Comparison of ENCODE assay signal across 22 cellular contexts in genomic region chr20:63456429-63457284, GRCh38. TPM values are rescaled to one million over a fixed set of nuclear protein-coding genes. Genes with fewer than 3 reads are reported as not detected.
DNase-seq lines count a peak whose midpoint lies in the region; ATAC-seq, FAIRE-seq and TF ChIP-seq lines count a peak whose summit lies in the region.
"Had no signal": no experiment of that assay in that cellular context is flagged by ENCODE, and none has a peak within 500 bp of the region (broad histone marks: within the 10 kb centered on the region; RNA-seq: fewer than 3 reads in every experiment).

No MANE protein-coding gene starts in this region.

- H3K4me3 ChIP-seq in SK-N-SH (ENCODE audit: low read depth in 2 of 2, low read length in 1 of 2): no peak overlapping the region; a peak in 1 of 4 replicates
- H3K4me3 ChIP-seq: GM12878 had no signal

- peak; percentile 31; the same call in 1 of the 2 replicates for TF ChIP-seq RAD21 in SK-N-SH (IDR thresholded peaks at IDR 0.05; ENCODE audit: low read length)

- H2AFZ ChIP-seq in SK-N-SH (ENCODE audit: low read depth): no peak overlapping the region

- no peaks in the 10 kb centered on the region for H3F3A ChIP-seq in SK-N-SH (replicated peaks; ENCODE audit: insufficient read depth)

- no peaks in the 10 kb centered on the region; the same call in 1 of the 2 replicates for H3K27me3 ChIP-seq in SK-N-SH (ENCODE audit: insufficient read depth)

- H3K4me2 ChIP-seq in SK-N-SH: no peak overlapping the region

- POLR2A ChIA-PET in SK-N-SH (lab: Yijun Ruan, JAX): interaction anchor here (0.6 to 1.7 kb wide), 8 partner anchors 13 to 81 kb away, joined by 3 to 6 read pairs (median 4); partner anchors contain the start of gene KCNQ2

- H3K9me2 ChIP-seq in SK-N-SH: no peaks in the 10 kb centered on the region

- H3K9me3 ChIP-seq in SK-N-SH: no peaks in the 10 kb centered on the region

- peaks cover 9 to 96% of the 10 kb centered on the region in 2 experiments; a peak in 2 of 4 replicates for H3K4me1 ChIP-seq in SK-N-SH (ENCODE audit: control insufficient read depth in 1 of 2, insufficient read depth in 2 of 2, low read depth in 1 of 2, low read length in 1 of 2)

- no peak overlapping the region for H3K9ac ChIP-seq in SK-N-SH

- peak; percentile 56 for FAIRE-seq in urothelium cell line (lab: Jason Lieb, UNC)
- FAIRE-seq: GM12878 had no signal

- intact Hi-C loops in Right ventricle myocardium inferior (cut with DNase I): no loop called here

- no peaks in the 10 kb centered on the region for H3K79me2 ChIP-seq in SK-N-SH (ENCODE audit: insufficient read depth)

- H4K20me1 ChIP-seq in SK-N-SH (ENCODE audit: insufficient read depth): no peaks in the 10 kb centered on the region

- H3K36me3 ChIP-seq in SK-N-SH (replicated peaks in 1 of 2; ENCODE audit: control insufficient read depth in 1 of 2, insufficient read depth in 2 of 2, low read length in 1 of 2): no peaks in the 10 kb centered on the region

- WGBS in SK-N-SH (ENCODE audit: low lambda C conversion rate): 35% methylated on average over 15 of the region's 40 CpGs

- H3K27ac ChIP-seq in SK-N-SH (ENCODE audit: low read depth in 2 of 2, low read length in 1 of 2): peak overlapping the region in 1 of 2 experiments; percentile 99; a peak in 2 of 4 replicates
- H3K27ac ChIP-seq: epithelial cell of prostate had no signal

- TF ChIP-seq CTCF in SK-N-SH (IDR thresholded peaks at IDR 0.05): no peak

- peak; percentile 81 for ATAC-seq in Right ventricle myocardium inferior
- ATAC-seq in HG02970 (IDR thresholded peaks at IDR 0.05; ENCODE audit: low FRiP score, unreplicated experiment): no peak
- ATAC-seq: GM12878 had no signal

- peak in 1 of 2 experiments; percentile 98; a peak in 2 of 4 replicates for TF ChIP-seq EP300 in SK-N-SH (IDR thresholded peaks at IDR 0.05; ENCODE audit: borderline replicate concordance in 1 of 2, low read depth in 1 of 2, low read length in 1 of 2)

- CTCF ChIA-PET in SK-N-SH (lab: Yijun Ruan, JAX): interaction anchor here (0.8 to 2.2 kb wide), 11 partner anchors 10 to 82 kb away, joined by 3 to 12 read pairs (median 5); partner anchors contain the start of genes KCNQ2 and PTK6

- DNase-seq in NCI-H748 (lab: John Stamatoyannopoulos, UW; ENCODE audit: unreplicated experiment) (peak; percentile 19), NCI-H748 treated with DMSO at 0.1 percent for 48 hours (lab: John Stamatoyannopoulos, UW) (no peak), SK-N-SH (peak; percentile 95), Right ventricle myocardium inferior (ENCODE audit: missing footprints) (no peak), urothelium cell line (ENCODE audit: low spot score) (no peak), NOMO-1 treated with dmso at 0.1 percent for 144 hours (lab: John Stamatoyannopoulos, UW; ENCODE audit: unreplicated experiment) (no peak), SHP77 (lab: John Stamatoyannopoulos, UW) (no peak)
- DNase-seq: ACHN; activated CD4-positive, CD25-positive, alpha-beta regulatory T cell; activated gamma-delta T cell treated with Interleukin-2 at 50 U/mL for 16 hours; CD8-positive, alpha-beta memory T cell; GOT3; mesenchymal stem cell; NCI-H187; NCI-H774; stimulated activated CD4-positive, alpha-beta T cell treated with anti-CD3 and anti-CD28 coated beads, Interleukin-15, amount 100 ng/mL, for 24 hours had no signal

TF ChIP-seq in SK-N-SH, 30 proteins besides CTCF, POLR2A, EP300 and RAD21 (continues in another document):
- peak; percentile 57; the same call in 1 of the 2 replicates for TF ChIP-seq RCOR1 (IDR thresholded peaks at IDR 0.05; ENCODE audit: low read length)
- 0 out of 2 replicates have a peak, but pooled peaks have one; percentile 23 for TF ChIP-seq POLR2AphosphoS5 (IDR thresholded peaks at IDR 0.05; ENCODE audit: low read depth, low read length)
- peak; percentile 5; the same call in 1 of the 2 replicates for TF ChIP-seq SMC3 (IDR thresholded peaks at IDR 0.05; ENCODE audit: low read depth, low read length)
- no peak for TF ChIP-seq TAF1 (IDR thresholded peaks at IDR 0.05; ENCODE audit: borderline replicate concordance, low read depth, low read length)
- TF ChIP-seq CHD2 (IDR thresholded peaks at IDR 0.05; ENCODE audit: low read length, partially characterized antibody): peak; percentile 79
- TF ChIP-seq IRF3 (IDR thresholded peaks at IDR 0.05; ENCODE audit: low read depth, low read length): no peak
- TF ChIP-seq ZBTB33 (IDR thresholded peaks at IDR 0.05; ENCODE audit: borderline replicate concordance, low read depth): no peak
- TF ChIP-seq GABPA (IDR thresholded peaks at IDR 0.05; ENCODE audit: low read depth): no peak
- no peak for TF ChIP-seq RFX5 (IDR thresholded peaks at IDR 0.05; ENCODE audit: low read length)
- peak; percentile 98 for TF ChIP-seq MXI1 (IDR thresholded peaks at IDR 0.05; ENCODE audit: low read depth, low read length)
- TF ChIP-seq REST (IDR thresholded peaks at IDR 0.05; ENCODE audit: low read depth, low read length): no peak
- TF ChIP-seq FOXM1 (IDR thresholded peaks at IDR 0.05; ENCODE audit: low read depth): no peak
- peak; percentile 96 for TF ChIP-seq FOXJ3 (CRISPR knock-in tag; IDR thresholded peaks at IDR 0.05)
- no peak for TF ChIP-seq EZH2phosphoT487 (IDR thresholded peaks at IDR 0.05; ENCODE audit: borderline replicate concordance, low read depth)
- no peak for TF ChIP-seq PBX3 (IDR thresholded peaks at IDR 0.05)

RNA-seq across cellular contexts. Expression of gene KCNQ2, which starts 15.8 kb away (rescaled TPM):
- polyA plus RNA-seq in SK-N-SH (2012; rRNA removed): 3.9 and 8.3 TPM in 2 replicates
- 4.3 and 10.1 TPM in 2 replicates for polyA plus RNA-seq in SK-N-SH (2012; cell fraction: cytosol; rRNA removed)
- polyA plus RNA-seq in SK-N-SH (2012; cell fraction: nucleus; rRNA removed): 4.0 and 7.9 TPM in 2 replicates
- total RNA-seq in Right ventricle myocardium inferior: 1.8 TPM
- total RNA-seq: CD8-positive, alpha-beta memory T cell; glomerular endothelial cell; T-helper 1 cell treated with Interleukin-12 subunit alpha and Interleukin-12 subunit beta and Interleukin-4 antibody, amounts not matched to agents 30 ng/mL and 1 ng/mL, for 36 hours; ureter had no signal
- polyA plus RNA-seq: CD8-positive, alpha-beta memory T cell had no signal

RNA-seq across cellular contexts. Expression of gene EEF1A2, which starts 42.2 kb away (rescaled TPM):
- polyA plus RNA-seq in SK-N-SH (2012; rRNA removed): 9.2 and 16.5 TPM in 2 replicates
- 14.3 and 20.1 TPM in 2 replicates for polyA plus RNA-seq in SK-N-SH (2012; cell fraction: cytosol; rRNA removed)
- polyA plus RNA-seq in SK-N-SH (2012; cell fraction: nucleus; rRNA removed): 21.6 and 29.5 TPM in 2 replicates
- total RNA-seq in Right ventricle myocardium inferior: 1,274 TPM
- polyA plus RNA-seq: GM12878 had no signal

Comparison
In these comparisons a context has a peak if more than half of its experiments do, and no peak if none do; other contexts are left out.
1. DNase-seq: peak in NCI-H748 (single experiment) and SK-N-SH (single experiment); none in NCI-H748 treated with DMSO at 0.1 percent for 48 hours (single experiment), Right ventricle myocardium inferior (single experiment), urothelium cell line (single experiment), NOMO-1 treated with dmso at 0.1 percent for 144 hours (single experiment) and SHP77 (0 of 2).